In genomic region chr16:8675183-8676159, GRCh38 we compare ENCODE assay signal across 8 cellular contexts. TPM values are rescaled to one million over a fixed set of nuclear protein-coding genes. Genes with fewer than 3 reads are reported as not detected.
A peak's percentile ranks its signal among the peaks of the same experiment; 100 is the strongest.
DNase-seq lines count a peak whose midpoint lies in the region; ATAC-seq and TF ChIP-seq lines count a peak whose summit lies in the region.

No MANE protein-coding gene starts in this region.

- ATAC-seq in HG03135 (IDR thresholded peaks at IDR 0.05; ENCODE audit: unreplicated experiment), result no peak

- peaks cover 15% of the 10 kb centered on the region for H3K27me3 ChIP-seq in cardiac muscle cell

- peaks cover 3% of the 10 kb centered on the region for H3K27me3 Mint-ChIP-seq in activated T-helper 1 cell treated with anti-CD3 and anti-CD28 coated beads, Interleukin-12 subunit alpha, Interleukin-12 subunit beta, Interleukin-2, Interleukin-4 antibody, amounts not matched to agents 30 ng/mL and 10 ng/mL and 1 ng/mL, durations not matched to agents 14 hours and 24 hours and 36 hours (ENCODE audit: insufficient read depth)

- H3K36me3 ChIP-seq in cardiac muscle cell, result no peaks in the 10 kb centered on the region

- peak overlapping the region; percentile 87 for H3K4me3 Mint-ChIP-seq in activated T-helper 1 cell treated with anti-CD3 and anti-CD28 coated beads, Interleukin-12 subunit alpha, Interleukin-12 subunit beta, Interleukin-2, Interleukin-4 antibody, amounts not matched to agents 30 ng/mL and 10 ng/mL and 1 ng/mL, durations not matched to agents 14 hours and 24 hours and 36 hours

- H3K4me1 Mint-ChIP-seq in activated T-helper 1 cell treated with anti-CD3 and anti-CD28 coated beads, Interleukin-12 subunit alpha, Interleukin-12 subunit beta, Interleukin-2, Interleukin-4 antibody, amounts not matched to agents 30 ng/mL and 10 ng/mL and 1 ng/mL, durations not matched to agents 14 hours and 24 hours and 36 hours (ENCODE audit: low read depth), result peaks cover 20% of the 10 kb centered on the region

- DNase-seq in cardiac muscle cell (ENCODE audit: low read depth in 1 of 2, low spot score in 1 of 2) (peak in 1 of 2 donors; percentile 18), cardiac septum (ENCODE audit: low spot score) (no peak), kidney tubule cell (ENCODE audit: low spot score) (peak; percentile 53), inferior parietal cortex (ENCODE audit: extremely low spot score) (no peak), NCI-H2081 (lab: John Stamatoyannopoulos, UW) (no peak)
- DNase-seq in activated T-helper 1 cell treated with anti-CD3 and anti-CD28 coated beads, Interleukin-12 subunit alpha, Interleukin-12 subunit beta, Interleukin-2, Interleukin-4 antibody, amounts not matched to agents 30 ng/mL and 10 ng/mL and 1 ng/mL, durations not matched to agents 14 hours and 24 hours and 36 hours (ENCODE audit: low spot score), result peak; percentile 30
- peak; percentile 45 to 46 for DNase-seq in stimulated activated CD8-positive, alpha-beta memory T cell treated with anti-CD3 and anti-CD28 coated beads, Interleukin-15, amount 100 ng/mL, for 48 hours (ENCODE audit: low read depth in 2 of 2)

- peaks cover 6% of the 10 kb centered on the region for H3K9me3 Mint-ChIP-seq in activated T-helper 1 cell treated with anti-CD3 and anti-CD28 coated beads, Interleukin-12 subunit alpha, Interleukin-12 subunit beta, Interleukin-2, Interleukin-4 antibody, amounts not matched to agents 30 ng/mL and 10 ng/mL and 1 ng/mL, durations not matched to agents 14 hours and 24 hours and 36 hours

- no peak for TF ChIP-seq CTCF in cardiac muscle cell (IDR thresholded peaks at IDR 0.05; ENCODE audit: low read depth, low read length)

- H3K27ac Mint-ChIP-seq in activated T-helper 1 cell treated with anti-CD3 and anti-CD28 coated beads, Interleukin-12 subunit alpha, Interleukin-12 subunit beta, Interleukin-2, Interleukin-4 antibody, amounts not matched to agents 30 ng/mL and 10 ng/mL and 1 ng/mL, durations not matched to agents 14 hours and 24 hours and 36 hours, result peak overlapping the region; percentile 81

- intact Hi-C loops in cardiac septum (cut with DNase I), result no loop called here
- intact Hi-C loops in activated T-helper 1 cell treated with anti-CD3 and anti-CD28 coated beads, Interleukin-12 subunit alpha, Interleukin-12 subunit beta, Interleukin-2, Interleukin-4 antibody, amounts not matched to agents 30 ng/mL and 10 ng/mL and 1 ng/mL, durations not matched to agents 14 hours and 24 hours and 36 hours (cut with micrococcal nuclease), result loop anchor here (2.0 kb wide), 3 partner anchors 15 to 415 kb away; partner anchors contain the start of gene HAPSTR1

- peaks cover 2% of the 10 kb centered on the region for H3K36me3 Mint-ChIP-seq in activated T-helper 1 cell treated with anti-CD3 and anti-CD28 coated beads, Interleukin-12 subunit alpha, Interleukin-12 subunit beta, Interleukin-2, Interleukin-4 antibody, amounts not matched to agents 30 ng/mL and 10 ng/mL and 1 ng/mL, durations not matched to agents 14 hours and 24 hours and 36 hours (ENCODE audit: low read depth)

- H3K27ac ChIP-seq in cardiac muscle cell, result no peak overlapping the region

- peak overlapping the region; percentile 60 for H3K4me3 ChIP-seq in cardiac muscle cell

- peaks cover 4% of the 10 kb centered on the region for H3K4me1 ChIP-seq in cardiac muscle cell (ENCODE audit: low read depth)

- H3K9me3 ChIP-seq in cardiac muscle cell (ENCODE audit: low read depth), result no peaks in the 10 kb centered on the region

RNA-seq across cellular contexts. Expression of gene ABAT, which starts 1.1 kb away (rescaled TPM):
- total RNA-seq in cardiac muscle cell (71.4 and 115 TPM in 2 replicates), cardiac septum (25.8 TPM)
- polyA plus RNA-seq in cardiac muscle cell, result 51.7 and 54.4 TPM in 2 replicates
- 7.3 and 7.7 TPM in 2 replicates for total RNA-seq in activated T-helper 1 cell treated with anti-CD3 and anti-CD28 coated beads, Interleukin-12 subunit alpha, Interleukin-12 subunit beta, Interleukin-2, Interleukin-4 antibody, amounts not matched to agents 30 ng/mL and 10 ng/mL and 1 ng/mL, durations not matched to agents 14 hours and 24 hours and 36 hours

RNA-seq across cellular contexts. Expression of gene METTL22, which starts 54.0 kb away (rescaled TPM):
- total RNA-seq in cardiac muscle cell (28.4 and 63.5 TPM in 2 replicates), cardiac septum (31.9 TPM)
- 46.0 and 102 TPM in 2 replicates for polyA plus RNA-seq in cardiac muscle cell
- 30.0 and 32.0 TPM in 2 replicates for total RNA-seq in activated T-helper 1 cell treated with anti-CD3 and anti-CD28 coated beads, Interleukin-12 subunit alpha, Interleukin-12 subunit beta, Interleukin-2, Interleukin-4 antibody, amounts not matched to agents 30 ng/mL and 10 ng/mL and 1 ng/mL, durations not matched to agents 14 hours and 24 hours and 36 hours

Comparison
In these comparisons a context has a peak if more than half of its experiments do, and no peak if none do; other contexts are left out.
1. DNase-seq: peak in activated T-helper 1 cell treated with anti-CD3 and anti-CD28 coated beads, Interleukin-12 subunit alpha, Interleukin-12 subunit beta, Interleukin-2, Interleukin-4 antibody, amounts not matched to agents 30 ng/mL and 10 ng/mL and 1 ng/mL, durations not matched to agents 14 hours and 24 hours and 36 hours (single experiment), kidney tubule cell (single experiment) and stimulated activated CD8-positive, alpha-beta memory T cell treated with anti-CD3 and anti-CD28 coated beads, Interleukin-15, amount 100 ng/mL, for 48 hours (2 of 2); none in cardiac septum (single experiment), inferior parietal cortex (single experiment) and NCI-H2081 (0 of 2).